In the genomic region with DNA sequence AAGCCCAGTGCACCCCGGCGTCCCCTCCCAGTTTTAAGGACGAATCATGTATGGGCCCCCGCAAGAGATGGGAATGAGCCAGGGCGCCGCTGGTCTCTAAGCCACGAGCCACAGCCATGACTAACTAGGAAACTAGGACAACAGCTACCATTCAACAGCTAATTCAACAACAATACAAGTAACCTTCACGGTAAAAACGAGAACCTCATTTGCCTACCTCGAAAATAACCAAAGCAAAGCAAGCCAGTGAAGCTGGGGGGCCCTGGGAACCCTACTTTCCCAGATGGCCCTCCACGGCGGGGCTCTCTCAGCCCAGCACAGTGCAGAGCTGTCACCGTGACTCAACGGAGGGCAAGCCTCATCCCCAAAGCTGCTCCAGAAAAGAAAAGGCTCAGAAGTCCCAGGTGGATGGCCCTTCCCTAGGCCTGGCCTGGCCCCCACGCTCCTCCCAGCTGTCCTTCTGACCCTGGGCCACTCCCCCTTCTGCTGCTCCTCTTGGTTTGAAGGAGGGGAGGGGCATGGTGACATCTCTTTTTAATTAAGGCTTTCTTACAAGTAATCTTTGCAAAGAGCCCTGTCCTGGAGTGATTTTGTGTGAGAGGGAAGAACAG, we compare ENCODE assay signal across 8 cellular contexts.
A peak's percentile ranks its signal among the peaks of the same experiment; 100 is the strongest.
DNase-seq lines count a peak whose midpoint lies in the region; ATAC-seq, FAIRE-seq and TF ChIP-seq lines count a peak whose summit lies in the region.

No MANE protein-coding gene starts in this region.

- intact Hi-C loops in Right ventricle myocardium superior (cut with DNase I), result no loop called here

- TF ChIP-seq POLR2A in A549 (IDR thresholded peaks at IDR 0.05; ENCODE audit: low read length), result peak; percentile 67

- no peak for TF ChIP-seq CTCF in A549 (IDR thresholded peaks at IDR 0.05)
- no peak for TF ChIP-seq CTCF in HEK293 (tag by site-specific recombination; IDR thresholded peaks at IDR 0.05)

- POLR2A ChIA-PET in A549 (lab: Yijun Ruan, JAX) (interaction anchor here (0.8 to 1.5 kb wide), 3 partner anchors 8 to 127 kb away, joined by 3 to 10 read pairs (median 4); a partner anchor contains a TSS), HEK293 (lab: Yijun Ruan, JAX) (no interaction called here)

- peak overlapping the region; percentile 91 for H3K4me2 ChIP-seq in A549

- H3K4me1 ChIP-seq in A549 (peaks cover 77% of the 10 kb centered on the region), HEK293 (ENCODE audit: control insufficient read depth, insufficient read depth, low read length) (no peaks in the 10 kb centered on the region)

- peaks cover 0 to 4% of the 10 kb centered on the region in 2 donors for H3K36me3 Mint-ChIP-seq in activated T-cell treated with anti-CD3 and anti-CD28 coated beads, Interleukin-2, amount 50 U/mL, for 72 hours (ENCODE audit: insufficient read depth in 2 of 2)

- no peak for TF ChIP-seq EP300 in A549 (IDR thresholded peaks at IDR 0.05)

- CTCF ChIA-PET in A549 (lab: Yijun Ruan, JAX) (interaction anchor here (0.7 to 1.7 kb wide), 6 partner anchors 8 to 131 kb away, joined by 3 to 8 read pairs (median 4); no protein-coding TSS in a partner anchor), HEK293 (lab: Yijun Ruan, JAX) (no interaction called here)

- FAIRE-seq in A549 (lab: Jason Lieb, UNC), result no peak

- WGBS in A549 (ENCODE audit: missing lambda C conversion rate), result 4% methylated on average over 11 of the region's 15 CpGs

- no peak for TF ChIP-seq RAD21 in A549 (conservative IDR thresholded peaks at IDR 0.05 in 1 of 2, IDR thresholded peaks at IDR 0.05 in 1 of 2)

- H3K27ac ChIP-seq in A549 (peak overlapping the region; percentile 97 to 99), HEK293 (ENCODE audit: extremely low read depth, low read depth, low read length) (no peak overlapping the region), skin epidermis (peak overlapping the region; percentile 4 to 91 (median 83))

- peak overlapping the region; percentile 85 for H3K27ac Mint-ChIP-seq in activated T-cell treated with anti-CD3 and anti-CD28 coated beads, Interleukin-2, amount 50 U/mL, for 72 hours

- H3K4me3 Mint-ChIP-seq in activated T-cell treated with anti-CD3 and anti-CD28 coated beads, Interleukin-2, amount 50 U/mL, for 72 hours, result peak overlapping the region; percentile 82 to 94

- H3K36me3 ChIP-seq in HEK293 (ENCODE audit: control insufficient read depth in 2 of 2, insufficient read depth in 1 of 2, low read length in 2 of 2), result no peaks in the 10 kb centered on the region

- peaks cover 72% of the 10 kb centered on the region for H3K4me1 Mint-ChIP-seq in activated T-cell treated with anti-CD3 and anti-CD28 coated beads, Interleukin-2, amount 50 U/mL, for 72 hours (ENCODE audit: low read depth)

- H3K9me3 Mint-ChIP-seq in activated T-cell treated with anti-CD3 and anti-CD28 coated beads, Interleukin-2, amount 50 U/mL, for 72 hours, result no peaks in the 10 kb centered on the region

- peak; percentile 74 to 86 for DNase-seq in A549 (ENCODE audit: low read depth in 1 of 2, low spot score in 1 of 2)
- DNase-seq in activated T-cell treated with anti-CD3 and anti-CD28 coated beads, Interleukin-2, amount 50 U/mL, for 72 hours, result peak; percentile 66 to 78
- peak; percentile 67 for DNase-seq in Right ventricle myocardium superior
- no peak for DNase-seq in NCI-H2171 (lab: John Stamatoyannopoulos, UW)
- DNase-seq in effector CD4-positive, alpha-beta T cell, result no peak

- H3K27me3 Mint-ChIP-seq in activated T-cell treated with anti-CD3 and anti-CD28 coated beads, Interleukin-2, amount 50 U/mL, for 72 hours (ENCODE audit: low read depth), result peaks cover 35% of the 10 kb centered on the region

- H3K4me3 ChIP-seq in A549, result peak overlapping the region; percentile 42
- H3K4me3 ChIP-seq in HEK293 (ENCODE audit: low read depth, low read length), result no peak overlapping the region
- peak overlapping the region in 5 of 7 experiments; percentile 3 to 33 (median 17) for H3K4me3 ChIP-seq in skin epidermis

- no peaks in the 10 kb centered on the region for H3K9me3 ChIP-seq in A549
- no peaks in the 10 kb centered on the region for H3K9me3 ChIP-seq in HEK293 (ENCODE audit: control insufficient read depth, insufficient read depth, low read depth, low read length)

- ATAC-seq in A549 (peak; percentile 78 to 86), Right ventricle myocardium superior (ENCODE audit: poor library complexity) (peak; percentile 58), GM18520 (IDR thresholded peaks at IDR 0.05; ENCODE audit: unreplicated experiment) (no peak)
- ATAC-seq in activated T-cell treated with anti-CD3 and anti-CD28 coated beads, Interleukin-2, amount 50 U/mL, for 72 hours (replicated peaks in 1 of 2), result peak; percentile 51 to 65

TF ChIP-seq in A549, 52 proteins besides CTCF, POLR2A, EP300 and RAD21:
- TF ChIP-seq MAFK (IDR thresholded peaks at IDR 0.05; ENCODE audit: partially characterized antibody) (no peak), KDM5A (IDR thresholded peaks at IDR 0.05) (no peak), MAZ (IDR thresholded peaks at IDR 0.05; ENCODE audit: borderline replicate concordance, low read depth, low read length) (no peak), JUN (IDR thresholded peaks at IDR 0.05) (peak in 1 of 2 experiments; percentile 32; a peak in 2 of 5 replicates), NPAS2 (CRISPR knock-in tag; IDR thresholded peaks at IDR 0.05; ENCODE audit: borderline replicate concordance) (no peak), NFE2L2 (conservative IDR thresholded peaks at IDR 0.05; ENCODE audit: low read length) (0 out of 2 replicates have a peak, but pooled peaks have one; percentile 17), ZSCAN20 (CRISPR knock-in tag; IDR thresholded peaks at IDR 0.05) (no peak)
- TF ChIP-seq, protein P1, sequence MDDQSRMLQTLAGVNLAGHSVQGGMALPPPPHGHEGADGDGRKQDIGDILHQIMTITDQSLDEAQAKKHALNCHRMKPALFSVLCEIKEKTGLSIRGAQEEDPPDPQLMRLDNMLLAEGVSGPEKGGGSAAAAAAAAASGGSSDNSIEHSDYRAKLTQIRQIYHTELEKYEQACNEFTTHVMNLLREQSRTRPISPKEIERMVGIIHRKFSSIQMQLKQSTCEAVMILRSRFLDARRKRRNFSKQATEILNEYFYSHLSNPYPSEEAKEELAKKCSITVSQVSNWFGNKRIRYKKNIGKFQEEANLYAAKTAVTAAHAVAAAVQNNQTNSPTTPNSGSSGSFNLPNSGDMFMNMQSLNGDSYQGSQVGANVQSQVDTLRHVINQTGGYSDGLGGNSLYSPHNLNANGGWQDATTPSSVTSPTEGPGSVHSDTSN (IDR thresholded peaks at IDR 0.05), result no peak
- TF ChIP-seq, protein P2, sequence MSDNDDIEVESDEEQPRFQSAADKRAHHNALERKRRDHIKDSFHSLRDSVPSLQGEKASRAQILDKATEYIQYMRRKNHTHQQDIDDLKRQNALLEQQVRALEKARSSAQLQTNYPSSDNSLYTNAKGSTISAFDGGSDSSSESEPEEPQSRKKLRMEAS (IDR thresholded peaks at IDR 0.05), result no peak
- TF ChIP-seq, protein P3, sequence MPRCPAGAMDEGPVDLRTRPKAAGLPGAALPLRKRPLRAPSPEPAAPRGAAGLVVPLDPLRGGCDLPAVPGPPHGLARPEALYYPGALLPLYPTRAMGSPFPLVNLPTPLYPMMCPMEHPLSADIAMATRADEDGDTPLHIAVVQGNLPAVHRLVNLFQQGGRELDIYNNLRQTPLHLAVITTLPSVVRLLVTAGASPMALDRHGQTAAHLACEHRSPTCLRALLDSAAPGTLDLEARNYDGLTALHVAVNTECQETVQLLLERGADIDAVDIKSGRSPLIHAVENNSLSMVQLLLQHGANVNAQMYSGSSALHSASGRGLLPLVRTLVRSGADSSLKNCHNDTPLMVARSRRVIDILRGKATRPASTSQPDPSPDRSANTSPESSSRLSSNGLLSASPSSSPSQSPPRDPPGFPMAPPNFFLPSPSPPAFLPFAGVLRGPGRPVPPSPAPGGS (IDR thresholded peaks at IDR 0.05), result 0 out of 3 replicates have a peak, but pooled peaks have one; percentile 17

TF ChIP-seq in HEK293, 187 proteins besides CTCF, POLR2A, EP300 and RAD21:
- TF ChIP-seq ZNF548 (tag by site-specific recombination; IDR thresholded peaks at IDR 0.05) (no peak), HOXC10 (CRISPR knock-in tag; IDR thresholded peaks at IDR 0.05) (no peak), GLI4 (tag by site-specific recombination; IDR thresholded peaks at IDR 0.05) (no peak), ZNF341 (tag by site-specific recombination; IDR thresholded peaks at IDR 0.05; ENCODE audit: low read depth) (peak; percentile 39)

Comparison
In these comparisons a context has a peak if more than half of its experiments do, and no peak if none do; other contexts are left out.
1. DNase-seq: peak in A549 (2 of 2), activated T-cell treated with anti-CD3 and anti-CD28 coated beads, Interleukin-2, amount 50 U/mL, for 72 hours (2 of 2) and Right ventricle myocardium superior (single experiment); none in NCI-H2171 (single experiment) and effector CD4-positive, alpha-beta T cell (single experiment).